In genomic region chr7:152433721-152434501, GRCh38 we compare ENCODE assay signal across 8 cellular contexts. TPM values are rescaled to one million over a fixed set of nuclear protein-coding genes. Genes with fewer than 3 reads are reported as not detected.
DNase-seq lines count a peak whose midpoint lies in the region; ATAC-seq and TF ChIP-seq lines count a peak whose summit lies in the region.
"Not testable (repeated sequence)": the region's sequence is repeated elsewhere in the genome, so short reads cannot be mapped to it uniquely, and the experiment has no call there.

No MANE protein-coding gene starts in this region.

- H3F3A ChIP-seq in MM.1S (ENCODE audit: insufficient read depth, low read length): peaks cover 24% of the 10 kb centered on the region

- H3K36me3 ChIP-seq in MM.1S (replicated peaks; ENCODE audit: insufficient read depth, low read length); iPS-20b (ENCODE audit: insufficient read depth, low read depth, low read length); psoas muscle (ENCODE audit: insufficient read depth in 1 of 2, low read depth in 1 of 2); subcutaneous abdominal adipose tissue (ENCODE audit: control insufficient read depth in 5 of 5, insufficient read depth in 5 of 5, low read length in 5 of 5): not testable (repeated sequence)

- H3K27me3 Mint-ChIP-seq in activated CD8-positive, alpha-beta T cell treated with anti-CD3 and anti-CD28 coated beads for 36 hours; chondrocyte (ENCODE audit: low read depth): not testable (repeated sequence)

- H3K27ac Mint-ChIP-seq in activated CD8-positive, alpha-beta T cell treated with anti-CD3 and anti-CD28 coated beads for 36 hours: peak overlapping the region; percentile 89
- H3K27ac Mint-ChIP-seq in chondrocyte (ENCODE audit: unreplicated experiment): peak overlapping the region; percentile 97

- DNase-seq in EL (peak; percentile 32), HCEC 1CT (peak; percentile 29), MM.1S (peak; percentile 80), psoas muscle (peak; percentile 48 to 74)
- peak; percentile 71 for DNase-seq in activated CD8-positive, alpha-beta T cell treated with anti-CD3 and anti-CD28 coated beads for 36 hours
- not testable (repeated sequence) for DNase-seq in chondrocyte (ENCODE audit: low spot score)

- H2AFZ ChIP-seq in MM.1S (ENCODE audit: low read length): not testable (repeated sequence)

- WGBS in psoas muscle, 3 donors: 9 to 18% (median 12%) methylated on average over 16 of the region's 16 CpGs

- H3K9ac ChIP-seq in MM.1S (ENCODE audit: low read length) (peak overlapping the region; percentile 73; the same call in 1 of the 2 replicates), iPS-20b (ENCODE audit: low read depth, low read length) (peak overlapping the region; percentile 57; the same call in 1 of the 2 replicates), subcutaneous abdominal adipose tissue (ENCODE audit: low read length in 5 of 5) (peak overlapping the region in 4 of 5 donors; percentile 6 to 84 (median 68))

- H3K27me3 ChIP-seq in MM.1S (replicated peaks; ENCODE audit: insufficient read depth, low read length); psoas muscle (ENCODE audit: insufficient read depth in 3 of 3, low read length in 2 of 3); subcutaneous abdominal adipose tissue (ENCODE audit: control insufficient read depth in 5 of 5, insufficient read depth in 4 of 5, low read length in 5 of 5): not testable (repeated sequence)
- H3K27me3 ChIP-seq in iPS-20b (ENCODE audit: insufficient read depth, low read length): peaks cover 24% of the 10 kb centered on the region

- H3K27ac ChIP-seq in MM.1S (ENCODE audit: low read length) (peak overlapping the region; percentile 48; the same call in 1 of the 2 replicates), psoas muscle (peak overlapping the region; percentile 87), subcutaneous abdominal adipose tissue (ENCODE audit: low read depth, low read length) (peak overlapping the region; percentile 78)
- not testable (repeated sequence) for H3K27ac ChIP-seq in iPS-20b (ENCODE audit: low read length)

- not testable (repeated sequence) for H3K9me3 Mint-ChIP-seq in activated CD8-positive, alpha-beta T cell treated with anti-CD3 and anti-CD28 coated beads for 36 hours; chondrocyte (ENCODE audit: low read depth)

- H3K4me1 Mint-ChIP-seq in activated CD8-positive, alpha-beta T cell treated with anti-CD3 and anti-CD28 coated beads for 36 hours (ENCODE audit: low read depth): peaks cover 37% of the 10 kb centered on the region
- peaks cover 40% of the 10 kb centered on the region for H3K4me1 Mint-ChIP-seq in chondrocyte (ENCODE audit: low read depth)

- H3K4me1 ChIP-seq in MM.1S (ENCODE audit: low read length): peaks cover 16% of the 10 kb centered on the region
- H3K4me1 ChIP-seq in iPS-20b (ENCODE audit: insufficient read depth, low read length): not testable (repeated sequence)
- H3K4me1 ChIP-seq in psoas muscle: peaks cover 56% of the 10 kb centered on the region
- H3K4me1 ChIP-seq in subcutaneous abdominal adipose tissue (ENCODE audit: control insufficient read depth in 5 of 5, insufficient read depth in 5 of 5, low read length in 5 of 5): peaks cover 0 to 24% (median 13%) of the 10 kb centered on the region in 5 donors

- H4K20me1 ChIP-seq in MM.1S (ENCODE audit: insufficient read depth, low read length): peaks cover 19% of the 10 kb centered on the region

- intact Hi-C loops in activated CD8-positive, alpha-beta T cell treated with anti-CD3 and anti-CD28 coated beads for 36 hours (cut with micrococcal nuclease): loop anchor here (5.0 kb wide), 1 partner anchor 97 kb away; no protein-coding TSS in a partner anchor
- intact Hi-C loops in psoas muscle (cut with DNase I): not testable (repeated sequence)

- H3K9me2 ChIP-seq in MM.1S (replicated peaks; ENCODE audit: insufficient read depth, low read length): not testable (repeated sequence)

- peak; percentile 33 for TF ChIP-seq CTCF in MM.1S (IDR thresholded peaks at IDR 0.05; ENCODE audit: low read length)
- peak; percentile 52 for TF ChIP-seq CTCF in activated CD8-positive, alpha-beta T cell treated with anti-CD3 and anti-CD28 coated beads for 36 hours (IDR thresholded peaks at IDR 0.05)
- TF ChIP-seq CTCF in chondrocyte (IDR thresholded peaks at IDR 0.05): peak; percentile 34
- peak; percentile 21 for TF ChIP-seq CTCF in psoas muscle (IDR thresholded peaks at IDR 0.05)

- ATAC-seq in activated CD8-positive, alpha-beta T cell treated with anti-CD3 and anti-CD28 coated beads for 36 hours: peak; percentile 29
- ATAC-seq in psoas muscle: peak in 1 of 4 donors; percentile 35

- H3K36me3 Mint-ChIP-seq in activated CD8-positive, alpha-beta T cell treated with anti-CD3 and anti-CD28 coated beads for 36 hours (ENCODE audit: low read depth); chondrocyte (ENCODE audit: low read depth): not testable (repeated sequence)

- CTCF ChIA-PET in activated CD8-positive, alpha-beta T cell treated with anti-CD3 and anti-CD28 coated beads for 36 hours (lab: Charles Lee): interaction anchor here (0.6 to 3.2 kb wide), 3 partner anchors 10 to 146 kb away, joined by 3 to 17 read pairs (median 5); no protein-coding TSS in a partner anchor

- peak overlapping the region; percentile 81 for H3K4me2 ChIP-seq in MM.1S (ENCODE audit: low read depth, low read length)

- H3K79me2 ChIP-seq in MM.1S (ENCODE audit: low read length): peaks cover 66% of the 10 kb centered on the region

- not testable (repeated sequence) for H3K9me3 ChIP-seq in MM.1S (replicated peaks; ENCODE audit: insufficient read depth, low read length); iPS-20b (ENCODE audit: insufficient read depth, low read depth, low read length); psoas muscle; subcutaneous abdominal adipose tissue (ENCODE audit: control insufficient read depth in 5 of 5, low read length in 5 of 5)

- peak overlapping the region; percentile 89 for H3K4me3 Mint-ChIP-seq in activated CD8-positive, alpha-beta T cell treated with anti-CD3 and anti-CD28 coated beads for 36 hours
- H3K4me3 Mint-ChIP-seq in chondrocyte (ENCODE audit: unreplicated experiment): peak overlapping the region; percentile 75

- POLR2A ChIA-PET in activated CD8-positive, alpha-beta T cell treated with anti-CD3 and anti-CD28 coated beads for 36 hours (lab: Charles Lee): not testable (repeated sequence)

- H3K4me3 ChIP-seq in MM.1S (ENCODE audit: low read length): peak overlapping the region; percentile 70
- H3K4me3 ChIP-seq in iPS-20b (ENCODE audit: low read length): peak overlapping the region; percentile 81
- peak overlapping the region; percentile 87 for H3K4me3 ChIP-seq in psoas muscle
- peak overlapping the region; percentile 67 to 88 (median 76) for H3K4me3 ChIP-seq in subcutaneous abdominal adipose tissue (ENCODE audit: low read depth in 1 of 5, low read length in 5 of 5)

RNA-seq across cellular contexts. Expression of gene KMT2C, which starts 1.9 kb away (rescaled TPM):
- 10 to 100 TPM; 48.5 to 52.8 TPM for total RNA-seq in activated CD8-positive, alpha-beta T cell treated with anti-CD3 and anti-CD28 coated beads for 36 hours
- total RNA-seq in chondrocyte (52.0 to 70.1 TPM (median 56.6 TPM) in 3 replicates), psoas muscle (10 to 100 TPM; 45.7 to 82.3 (median 62.6) TPM)
- 10 to 100 TPM in 1 of 3 donors, 1 to 10 TPM in 2; 5.8 to 24.9 (median 8.8) TPM for polyA plus RNA-seq in psoas muscle
